Comparison of ENCODE assay signal across 11 cellular contexts in the genomic region with DNA sequence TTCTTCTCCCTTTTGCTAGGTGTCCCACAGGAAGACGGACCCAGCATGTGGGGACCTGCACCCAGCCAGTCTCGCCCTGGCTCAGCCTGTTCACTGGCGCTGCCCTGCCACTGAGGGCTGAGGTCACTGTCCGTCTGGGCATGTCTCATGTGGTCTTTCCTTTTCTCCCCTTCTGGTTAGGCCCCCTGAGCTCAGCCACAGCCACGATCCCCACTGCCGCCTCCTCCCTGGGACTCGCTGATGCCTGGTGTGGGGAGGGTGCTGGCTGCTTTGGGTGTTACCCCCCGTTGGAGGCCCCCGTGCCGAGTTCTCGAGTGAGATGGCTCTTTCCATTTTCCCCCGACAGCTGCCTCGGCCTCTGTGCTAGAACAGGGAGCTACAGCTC. TPM values are rescaled to one million over a fixed set of nuclear protein-coding genes. Genes with fewer than 3 reads are reported as not detected.
A peak's percentile ranks its signal among the peaks of the same experiment; 100 is the strongest.
DNase-seq lines count a peak whose midpoint lies in the region; ATAC-seq, FAIRE-seq and TF ChIP-seq lines count a peak whose summit lies in the region.
"Had no signal": no experiment of that assay in that cellular context is flagged by ENCODE, and none has a peak within 500 bp of the region (broad histone marks: within the 10 kb centered on the region; RNA-seq: fewer than 3 reads in every experiment).

No MANE protein-coding gene starts in this region.

- TF ChIP-seq POLR2A in HCT116 (IDR thresholded peaks at IDR 0.05; ENCODE audit: borderline replicate concordance, extremely low read depth, insufficient read depth, insufficient read length): no peak
- TF ChIP-seq POLR2A in adrenal gland (IDR thresholded peaks at IDR 0.05): no peak
- no peak for TF ChIP-seq POLR2A in HepG2 (IDR thresholded peaks at IDR 0.05; ENCODE audit: insufficient read depth in 1 of 2, low read depth in 2 of 2, low read length in 2 of 2)

- in situ Hi-C loops in HepG2 (cut with HindIII; ENCODE audit: extremely low pct_ligation_motif_present, low pct_unique_long_range_greater_than_20kb): no loop called here

- H3K27me3 Mint-ChIP-seq in stimulated activated naive CD8-positive, alpha-beta T cell treated with anti-CD3 and anti-CD28 coated beads, Interleukin-15, amount 100 ng/mL, for 72 hours: no peaks in the 10 kb centered on the region

- H3K4me3 ChIP-seq in HCT116 (replicated peaks in 1 of 2; ENCODE audit: low read depth in 1 of 2, low read length in 2 of 2): no peak overlapping the region
- no peak overlapping the region for H3K4me3 ChIP-seq in adrenal gland
- no peak overlapping the region for H3K4me3 ChIP-seq in HepG2 (replicated peaks in 1 of 3; ENCODE audit: insufficient read depth in 1 of 3, low read depth in 2 of 3, low read length in 3 of 3)

- no peak for TF ChIP-seq CTCF in HCT116 (IDR thresholded peaks at IDR 0.05 in 2 of 3, conservative IDR thresholded peaks at IDR 0.05 in 1 of 3; ENCODE audit: borderline replicate concordance in 1 of 3, insufficient read depth in 1 of 3, low read depth in 2 of 3, low read length in 2 of 3)
- TF ChIP-seq CTCF in adrenal gland (IDR thresholded peaks at IDR 0.05): no peak
- TF ChIP-seq CTCF in HepG2 (CRISPR knock-in tag; IDR thresholded peaks at IDR 0.05): no peak

- H3K4me1 Mint-ChIP-seq in stimulated activated naive CD8-positive, alpha-beta T cell treated with anti-CD3 and anti-CD28 coated beads, Interleukin-15, amount 100 ng/mL, for 72 hours: peaks cover 40% of the 10 kb centered on the region

- no peak for TF ChIP-seq RAD21 in HCT116 (IDR thresholded peaks at IDR 0.05; ENCODE audit: low read depth)
- TF ChIP-seq RAD21 in HepG2 (CRISPR knock-in tag; IDR thresholded peaks at IDR 0.05): no peak

- DNase-seq in HCT116 (ENCODE audit: low read depth, low spot score) (no peak), adrenal gland (no peak), HepG2 (ENCODE audit: low spot score) (no peak), AG20443 (ENCODE audit: low spot score) (no peak), NCI-H510A treated with DMSO at 0.1 percent for 48 hours (lab: John Stamatoyannopoulos, UW) (no peak), putamen (ENCODE audit: low spot score) (no peak), NCI-H187 treated with DMSO at 0.1 percent for 48 hours (lab: John Stamatoyannopoulos, UW) (no peak)
- no peak for DNase-seq in stimulated activated naive CD8-positive, alpha-beta T cell treated with anti-CD3 and anti-CD28 coated beads, Interleukin-15, amount 100 ng/mL, for 72 hours
- DNase-seq: MM.1S, small intestine had no signal

- H3K36me3 ChIP-seq in HCT116 (ENCODE audit: control insufficient read depth in 1 of 2, insufficient read depth in 2 of 2, low read length in 2 of 2) (no peaks in the 10 kb centered on the region), adrenal gland (replicated peaks in 1 of 2) (peaks cover 0 to 11% of the 10 kb centered on the region in 2 donors), HepG2 (replicated peaks in 1 of 2; ENCODE audit: control insufficient read depth in 1 of 2, insufficient read depth in 2 of 2, low read length in 2 of 2) (peaks cover 3 to 7% of the 10 kb centered on the region in 2 experiments; a peak in 1 of 5 replicates)

- H3K9ac ChIP-seq in HCT116 (ENCODE audit: low read length): no peak overlapping the region
- 0 out of 2 replicates have a peak overlapping the region, but pooled peaks have one; percentile 56 for H3K9ac ChIP-seq in HepG2 (ENCODE audit: insufficient read depth, low read depth, low read length)

- no peak for ATAC-seq in HCT116
- peak; percentile 8 for ATAC-seq in HepG2
- peak; percentile 20 for ATAC-seq in stimulated activated naive CD8-positive, alpha-beta T cell treated with anti-CD3 and anti-CD28 coated beads, Interleukin-15, amount 100 ng/mL, for 72 hours

- RAD21 ChIA-PET in HCT116 (lab: Charles Lee; ENCODE audit: low non-redundant PET in 1 of 2, low total read pairs in 2 of 2, uncharacterized antibody in 2 of 2, unreplicated experiment in 2 of 2): no interaction called here

- POLR2A ChIA-PET in HCT116 (lab: Charles Lee) (interaction anchor here (1.9 kb wide), 1 partner anchor 133 kb away, joined by 4 read pairs; no protein-coding TSS in a partner anchor), HepG2 (lab: Yijun Ruan, JAX) (interaction anchor here (1.1 to 6.2 kb wide), 9 partner anchors 11 to 209 kb away, joined by 3 to 59 read pairs (median 5); a partner anchor contains a TSS)

- no peak for FAIRE-seq in HepG2 (lab: Jason Lieb, UNC)
- FAIRE-seq: small intestine had no signal

- H3K79me2 ChIP-seq in HCT116 (ENCODE audit: insufficient read depth, low read length): no peaks in the 10 kb centered on the region
- H3K79me2 ChIP-seq in HepG2 (ENCODE audit: insufficient read depth, low read length): no peaks in the 10 kb centered on the region

- CTCF ChIA-PET in HCT116 (lab: Charles Lee) (interaction anchor here (1.1 to 1.5 kb wide), 3 partner anchors 10 to 96 kb away, joined by 3 to 5 read pairs (median 4); no protein-coding TSS in a partner anchor), HepG2 (lab: Yijun Ruan, JAX; ENCODE audit: low intra/inter-chr PET ratio, low total read pairs) (no interaction called here)

- no peaks in the 10 kb centered on the region for H3K9me2 ChIP-seq in HCT116 (ENCODE audit: insufficient read depth)

- no peaks in the 10 kb centered on the region for H4K20me1 ChIP-seq in HCT116 (ENCODE audit: insufficient read depth)
- H4K20me1 ChIP-seq in HepG2 (ENCODE audit: insufficient read depth, low read length): no peaks in the 10 kb centered on the region

- no TSS peak for BruUV-seq in HCT116 (replicated peaks; lab: Mats Ljungman, UMichigan)
- no TSS peak for BruUV-seq in HepG2 (replicated peaks; lab: Mats Ljungman, UMichigan)

- H3K4me2 ChIP-seq in HCT116 (ENCODE audit: low read length) (no peak overlapping the region), HepG2 (ENCODE audit: low read depth, low read length) (0 out of 2 replicates have a peak overlapping the region, but pooled peaks have one; percentile 62)

- H3K4me1 ChIP-seq in HCT116 (ENCODE audit: control insufficient read depth in 1 of 2, insufficient read depth in 2 of 2, low read length in 2 of 2): peaks cover 13 to 26% of the 10 kb centered on the region in 2 experiments
- H3K4me1 ChIP-seq in adrenal gland (replicated peaks in 1 of 2): peaks cover 0 to 16% of the 10 kb centered on the region in 2 donors
- peaks cover 66% of the 10 kb centered on the region for H3K4me1 ChIP-seq in HepG2 (ENCODE audit: insufficient read depth, low read length)

- H3K9me3 ChIP-seq in HCT116 (ENCODE audit: control insufficient read depth in 1 of 2, insufficient read depth in 1 of 2, low read depth in 1 of 2, low read length in 2 of 2) (no peaks in the 10 kb centered on the region), adrenal gland (replicated peaks in 1 of 3) (no peaks in the 10 kb centered on the region), HepG2 (ENCODE audit: low read length) (no peaks in the 10 kb centered on the region)

- H2AFZ ChIP-seq in HCT116 (ENCODE audit: low read depth, low read length, poor library complexity, severe bottlenecking): no peak overlapping the region
- H2AFZ ChIP-seq in HepG2 (ENCODE audit: low read length): no peak overlapping the region

- TF ChIP-seq EP300 in HepG2 (IDR thresholded peaks at IDR 0.05; ENCODE audit: low read depth in 2 of 2, low read length in 2 of 2) (no peak), HepG2 (CRISPR knock-in tag; IDR thresholded peaks at IDR 0.05; ENCODE audit: borderline replicate concordance) (no peak)

- no peak overlapping the region for H3K27ac Mint-ChIP-seq in stimulated activated naive CD8-positive, alpha-beta T cell treated with anti-CD3 and anti-CD28 coated beads, Interleukin-15, amount 100 ng/mL, for 72 hours

- 72 to 86% (median 76%) methylated on average over 8 to 13 of the region's 13 CpGs for WGBS in adrenal gland, 4 donors
- WGBS in HepG2 (ENCODE audit: low lambda C conversion rate): 87% methylated on average over 13 of the region's 13 CpGs

- H3K9me3 Mint-ChIP-seq in stimulated activated naive CD8-positive, alpha-beta T cell treated with anti-CD3 and anti-CD28 coated beads, Interleukin-15, amount 100 ng/mL, for 72 hours: no peaks in the 10 kb centered on the region

- peak overlapping the region in 1 of 2 donors; percentile 22 for H3K4me3 Mint-ChIP-seq in stimulated activated naive CD8-positive, alpha-beta T cell treated with anti-CD3 and anti-CD28 coated beads, Interleukin-15, amount 100 ng/mL, for 72 hours

- intact Hi-C loops in HCT116 (cut with micrococcal nuclease) (no loop called here), adrenal gland (cut with DNase I) (no loop called here), HepG2 (cut with micrococcal nuclease; ENCODE audit: unreplicated experiment) (no loop called here)

- H3K27ac ChIP-seq in HCT116 (ENCODE audit: low read depth, low read length) (peak overlapping the region; percentile 77; the same call in 1 of the 2 replicates), adrenal gland (peak overlapping the region in 3 of 5 donors; percentile 74 to 83 (median 79)), HepG2 (ENCODE audit: extremely low read length, insufficient read depth, low read length) (no peak overlapping the region)

- no peaks in the 10 kb centered on the region for H3K27me3 ChIP-seq in HCT116 (ENCODE audit: insufficient read depth, low read length)
- no peaks in the 10 kb centered on the region for H3K27me3 ChIP-seq in adrenal gland
- peaks cover 0 to 4% of the 10 kb centered on the region in 2 experiments; a peak in 1 of 5 replicates for H3K27me3 ChIP-seq in HepG2 (ENCODE audit: control insufficient read depth in 1 of 2, insufficient read depth in 2 of 2, low read length in 2 of 2)

RNA-seq across cellular contexts. Expression of a gene that starts 14.8 kb away (rescaled TPM):
- 20.4 TPM for total RNA-seq in HCT116 (2021; ENCODE audit: unreplicated experiment)
- 8.9 and 10.9 TPM in 2 replicates for polyA plus RNA-seq in HCT116 (2012)
- total RNA-seq in adrenal gland: 10 to 100 TPM in 1 of 8 donors, 1 to 10 TPM in 7; 4.6 to 12.0 (median 6.8) TPM
- 1 to 10 TPM; 3.5 to 5.8 (median 3.9) TPM for polyA plus RNA-seq in adrenal gland
- total RNA-seq in HepG2 (2016; rRNA removed; fragmentation: Illumina TruSeq; extraction: Trizol): 20.0 and 21.1 TPM in 2 replicates
- 13.3 and 17.7 TPM in 2 replicates for total RNA-seq in HepG2 (2016; cell fraction: cytosol; rRNA removed; fragmentation: Illumina TruSeq; extraction: Trizol; ENCODE audit: low read depth)
- 20.4 and 21.0 TPM in 2 replicates for total RNA-seq in HepG2 (2016; cell fraction: insoluble cytoplasmic fraction; rRNA removed; fragmentation: Illumina TruSeq; extraction: Trizol)
- total RNA-seq in HepG2 (2016; cell fraction: membrane; rRNA removed; fragmentation: Illumina TruSeq; extraction: Trizol): 28.7 and 36.7 TPM in 2 replicates
- total RNA-seq in HepG2 (2016; cell fraction: nucleus; rRNA removed; fragmentation: Illumina TruSeq; extraction: Trizol): 11.4 and 12.6 TPM in 2 replicates
- 14.2 and 14.8 TPM in 2 replicates for polyA plus RNA-seq in HepG2 (2011; rRNA removed)
- polyA plus RNA-seq in HepG2 (2011; cell fraction: cytosol; rRNA removed): 9.0 and 11.8 TPM in 2 replicates
- 6.4 and 8.0 TPM in 2 replicates for polyA plus RNA-seq in HepG2 (2011; cell fraction: nucleus; rRNA removed)
- polyA plus RNA-seq in HepG2 (2012): 12.4 and 13.3 TPM in 2 replicates
- 13.1 and 14.7 TPM in 2 replicates for polyA plus RNA-seq in HepG2 (2016; cell fraction: cytosol; fragmentation: Illumina TruSeq; extraction: Trizol; ENCODE audit: low read depth)
- polyA plus RNA-seq in HepG2 (2016; cell fraction: insoluble cytoplasmic fraction; fragmentation: Illumina TruSeq; extraction: Trizol; ENCODE audit: low read depth): 19.5 and 20.9 TPM in 2 replicates
- 25.6 and 29.7 TPM in 2 replicates for polyA plus RNA-seq in HepG2 (2016; cell fraction: membrane; fragmentation: Illumina TruSeq; extraction: Trizol; ENCODE audit: low read depth)
- 21.4 and 23.1 TPM in 2 replicates for polyA plus RNA-seq in HepG2 (2016; cell fraction: nucleus; fragmentation: Illumina TruSeq; extraction: Trizol; ENCODE audit: insufficient read depth, low read depth)
- 4.7 and 6.4 TPM in 2 replicates for polyA minus RNA-seq in HepG2 (2011; rRNA and poly(A)+ RNA removed; ENCODE audit: low replicate concordance)
- 9.9 and 10.2 TPM in 2 replicates for polyA minus RNA-seq in HepG2 (2011; cell fraction: cytosol; rRNA and poly(A)+ RNA removed)
- 5.2 and 6.1 TPM in 2 replicates for polyA minus RNA-seq in HepG2 (2011; cell fraction: nucleus; rRNA and poly(A)+ RNA removed)

RNA-seq across cellular contexts. Expression of a gene that starts 49.9 kb away (rescaled TPM):
- 41.4 TPM for total RNA-seq in HCT116 (2021; ENCODE audit: unreplicated experiment)
- polyA plus RNA-seq in HCT116 (2012): 18.9 and 21.9 TPM in 2 replicates
- total RNA-seq in adrenal gland: 10 to 100 TPM; 29.8 to 51.3 (median 46.5) TPM
- 10 to 100 TPM; 19.0 to 27.9 (median 23.6) TPM for polyA plus RNA-seq in adrenal gland
- total RNA-seq in HepG2 (2016; rRNA removed; fragmentation: Illumina TruSeq; extraction: Trizol): 75.1 and 77.0 TPM in 2 replicates
- 14.5 and 17.3 TPM in 2 replicates for total RNA-seq in HepG2 (2016; cell fraction: cytosol; rRNA removed; fragmentation: Illumina TruSeq; extraction: Trizol; ENCODE audit: low read depth)
- total RNA-seq in HepG2 (2016; cell fraction: insoluble cytoplasmic fraction; rRNA removed; fragmentation: Illumina TruSeq; extraction: Trizol): 71.7 and 75.6 TPM in 2 replicates
- total RNA-seq in HepG2 (2016; cell fraction: membrane; rRNA removed; fragmentation: Illumina TruSeq; extraction: Trizol): 32.1 and 34.1 TPM in 2 replicates
- 86.6 and 98.5 TPM in 2 replicates for total RNA-seq in HepG2 (2016; cell fraction: nucleus; rRNA removed; fragmentation: Illumina TruSeq; extraction: Trizol)
- 72.6 and 75.0 TPM in 2 replicates for polyA plus RNA-seq in HepG2 (2011; rRNA removed)
- polyA plus RNA-seq in HepG2 (2011; cell fraction: cytosol; rRNA removed): 53.2 and 57.1 TPM in 2 replicates
- polyA plus RNA-seq in HepG2 (2011; cell fraction: nucleus; rRNA removed): 292 and 297 TPM in 2 replicates
- polyA plus RNA-seq in HepG2 (2012): 67.9 and 74.0 TPM in 2 replicates
- polyA plus RNA-seq in HepG2 (2016; cell fraction: cytosol; fragmentation: Illumina TruSeq; extraction: Trizol; ENCODE audit: low read depth): 3.0 TPM in 2 replicates
- 61.5 and 65.9 TPM in 2 replicates for polyA plus RNA-seq in HepG2 (2016; cell fraction: insoluble cytoplasmic fraction; fragmentation: Illumina TruSeq; extraction: Trizol; ENCODE audit: low read depth)
- polyA plus RNA-seq in HepG2 (2016; cell fraction: membrane; fragmentation: Illumina TruSeq; extraction: Trizol; ENCODE audit: low read depth): 10.9 and 11.6 TPM in 2 replicates
- 130 and 135 TPM in 2 replicates for polyA plus RNA-seq in HepG2 (2016; cell fraction: nucleus; fragmentation: Illumina TruSeq; extraction: Trizol; ENCODE audit: insufficient read depth, low read depth)
- polyA minus RNA-seq in HepG2 (2011; rRNA and poly(A)+ RNA removed; ENCODE audit: low replicate concordance): 33.0 and 89.8 TPM in 2 replicates
- 30.7 and 35.0 TPM in 2 replicates for polyA minus RNA-seq in HepG2 (2011; cell fraction: cytosol; rRNA and poly(A)+ RNA removed)
- 139 and 144 TPM in 2 replicates for polyA minus RNA-seq in HepG2 (2011; cell fraction: nucleus; rRNA and poly(A)+ RNA removed)

RNA-seq across cellular contexts. Expression of a gene that starts 59.6 kb away (rescaled TPM):
- total RNA-seq in HCT116 (2021; ENCODE audit: unreplicated experiment) (29.7 TPM), adrenal gland (1 to 10 TPM in 3 of 8 donors, under 1 TPM in 5; 0.43 to 2.2 (median 0.86) TPM), HepG2 (2016; rRNA removed; fragmentation: Illumina TruSeq; extraction: Trizol) (53.3 and 204 TPM in 2 replicates)
- polyA plus RNA-seq in HCT116 (2012): 15.9 and 20.7 TPM in 2 replicates
- polyA plus RNA-seq in adrenal gland (10 to 100 TPM in 2 of 3 donors, under 1 TPM in 1; 0.22 to 27.8 (median 12.1) TPM), HepG2 (2011; rRNA removed) (155 and 175 TPM in 2 replicates)
- total RNA-seq in HepG2 (2016; cell fraction: cytosol; rRNA removed; fragmentation: Illumina TruSeq; extraction: Trizol; ENCODE audit: low read depth): 13.9 and 15.8 TPM in 2 replicates
- total RNA-seq in HepG2 (2016; cell fraction: insoluble cytoplasmic fraction; rRNA removed; fragmentation: Illumina TruSeq; extraction: Trizol): 48.0 and 215 TPM in 2 replicates
- 19.3 and 20.8 TPM in 2 replicates for total RNA-seq in HepG2 (2016; cell fraction: membrane; rRNA removed; fragmentation: Illumina TruSeq; extraction: Trizol)
- 216 and 254 TPM in 2 replicates for total RNA-seq in HepG2 (2016; cell fraction: nucleus; rRNA removed; fragmentation: Illumina TruSeq; extraction: Trizol)
- polyA plus RNA-seq in HepG2 (2011; cell fraction: cytosol; rRNA removed): 84.5 and 113 TPM in 2 replicates
- 1,291 and 1,782 TPM in 2 replicates for polyA plus RNA-seq in HepG2 (2011; cell fraction: nucleus; rRNA removed)
- 79.9 and 172 TPM in 2 replicates for polyA plus RNA-seq in HepG2 (2012)
- 9.2 and 9.5 TPM in 2 replicates for polyA plus RNA-seq in HepG2 (2016; cell fraction: cytosol; fragmentation: Illumina TruSeq; extraction: Trizol; ENCODE audit: low read depth)
- polyA plus RNA-seq in HepG2 (2016; cell fraction: insoluble cytoplasmic fraction; fragmentation: Illumina TruSeq; extraction: Trizol; ENCODE audit: low read depth): 55.1 and 66.2 TPM in 2 replicates
- 17.0 and 20.1 TPM in 2 replicates for polyA plus RNA-seq in HepG2 (2016; cell fraction: membrane; fragmentation: Illumina TruSeq; extraction: Trizol; ENCODE audit: low read depth)
- polyA plus RNA-seq in HepG2 (2016; cell fraction: nucleus; fragmentation: Illumina TruSeq; extraction: Trizol; ENCODE audit: insufficient read depth, low read depth): 637 and 662 TPM in 2 replicates
- polyA minus RNA-seq in HepG2 (2011; rRNA and poly(A)+ RNA removed; ENCODE audit: low replicate concordance): 5.1 and 12.2 TPM in 2 replicates
- polyA minus RNA-seq in HepG2 (2011; cell fraction: cytosol; rRNA and poly(A)+ RNA removed): 23.0 and 25.3 TPM in 2 replicates
- polyA minus RNA-seq in HepG2 (2011; cell fraction: nucleus; rRNA and poly(A)+ RNA removed): 56.8 and 67.0 TPM in 2 replicates
- total RNA-seq: myocyte had no signal
